ENCODE assay signal across 20 cellular contexts in the genomic region with DNA sequence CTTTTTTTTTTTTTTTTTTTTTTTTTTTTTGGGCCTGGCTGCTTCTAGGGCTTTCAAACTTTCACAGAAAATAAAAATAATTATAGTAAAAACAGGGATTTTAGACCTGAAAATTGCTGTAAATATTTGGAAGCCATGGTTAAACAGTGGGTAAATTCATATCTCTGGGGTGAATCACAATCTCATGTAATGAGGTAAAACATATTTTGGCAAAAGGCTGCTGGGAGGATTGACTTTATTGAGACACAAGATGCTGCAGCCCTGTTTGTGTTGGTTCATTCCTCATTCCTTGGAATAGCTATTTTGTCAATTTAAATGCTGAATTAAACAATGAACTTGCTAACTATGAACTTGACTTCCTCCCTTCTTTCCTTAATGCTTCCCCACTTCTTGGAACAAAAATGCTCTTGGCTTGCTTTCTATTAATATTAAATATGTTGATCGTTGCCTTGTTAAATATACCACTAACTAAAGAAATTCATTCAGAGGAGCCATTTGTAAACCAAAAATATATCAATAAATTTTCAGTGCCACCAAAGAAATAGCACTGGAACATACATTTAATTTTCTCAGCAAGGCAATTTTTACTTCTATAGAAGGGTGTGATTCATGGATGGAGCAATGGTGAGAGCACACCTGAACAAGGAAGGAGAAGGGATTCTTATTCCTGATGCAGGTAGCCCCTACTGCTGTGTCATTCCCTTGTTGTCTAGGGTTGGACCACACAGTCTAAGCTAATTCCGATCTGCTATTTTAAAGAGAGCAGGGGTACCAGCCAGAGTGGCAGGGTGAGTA.
"Had no signal": no experiment of that assay in that cellular context is flagged by ENCODE, and none has a peak within 500 bp of the region (broad histone marks: within the 10 kb centered on the region; RNA-seq: fewer than 3 reads in every experiment).

No MANE protein-coding gene starts in this region.

- H3K36me3 ChIP-seq: right atrium auricular region, uterus had no signal

- H3K4me1 ChIP-seq: parathyroid adenoma, tibial nerve, uterus had no signal

- H3K9me3 ChIP-seq: uterus had no signal

- ATAC-seq: activated CD8-positive, alpha-beta memory T cell treated with anti-CD3 and anti-CD28 coated beads, Interleukin-2, amount 10 ng/mL, durations not matched to agents 7 days and 5 days; left lobe of liver had no signal

- H3K27me3 ChIP-seq: right atrium auricular region, tibial nerve, uterus had no signal

- H3K4me3 ChIP-seq: right atrium auricular region, skin epidermis, tibial nerve, uterus had no signal

- DNase-seq: activated CD4-positive, alpha-beta T cell treated with anti-CD3 and anti-CD28 coated beads, Interleukin-2, amount 50 U/mL, for 4 hours; activated CD4-positive, CD25-positive, alpha-beta regulatory T cell treated with anti-CD3 and anti-CD28 coated beads, Interleukin-2, amount 50 U/mL, for 72 hours; activated CD8-positive, alpha-beta memory T cell treated with anti-CD3 and anti-CD28 coated beads, Interleukin-2, amount 10 ng/mL, durations not matched to agents 7 days and 5 days; activated naive CD4-positive, alpha-beta T cell treated with anti-CD3 and anti-CD28 coated beads, Interleukin-2, amount 50 U/mL, for 16 hours; activated T-cell treated with anti-CD3 and anti-CD28 coated beads, Interleukin-2, amount 50 U/mL, for 1 hour; central memory CD4-positive, alpha-beta T cell; cortex of kidney; effector CD8-positive, alpha-beta T cell; stimulated activated CD4-positive, alpha-beta T cell treated with anti-CD3 and anti-CD28 coated beads, Interleukin-15, amount 100 ng/mL, for 24 hours; stimulated activated CD4-positive, alpha-beta T cell treated with anti-CD3 and anti-CD28 coated beads, Interleukin-4, amount 100 ng/mL, for 1 hour; stimulated activated naive CD4-positive, alpha-beta T cell; substantia nigra; T-helper 1 cell; T1000; uterus had no signal

- H2AFZ ChIP-seq: parathyroid adenoma had no signal

- H3K27ac ChIP-seq: parathyroid adenoma, right atrium auricular region, skin epidermis, tibial nerve, uterus had no signal

- H3K9ac ChIP-seq: parathyroid adenoma had no signal
